20 cellular contexts compared by ENCODE assay signal in the genomic region with DNA sequence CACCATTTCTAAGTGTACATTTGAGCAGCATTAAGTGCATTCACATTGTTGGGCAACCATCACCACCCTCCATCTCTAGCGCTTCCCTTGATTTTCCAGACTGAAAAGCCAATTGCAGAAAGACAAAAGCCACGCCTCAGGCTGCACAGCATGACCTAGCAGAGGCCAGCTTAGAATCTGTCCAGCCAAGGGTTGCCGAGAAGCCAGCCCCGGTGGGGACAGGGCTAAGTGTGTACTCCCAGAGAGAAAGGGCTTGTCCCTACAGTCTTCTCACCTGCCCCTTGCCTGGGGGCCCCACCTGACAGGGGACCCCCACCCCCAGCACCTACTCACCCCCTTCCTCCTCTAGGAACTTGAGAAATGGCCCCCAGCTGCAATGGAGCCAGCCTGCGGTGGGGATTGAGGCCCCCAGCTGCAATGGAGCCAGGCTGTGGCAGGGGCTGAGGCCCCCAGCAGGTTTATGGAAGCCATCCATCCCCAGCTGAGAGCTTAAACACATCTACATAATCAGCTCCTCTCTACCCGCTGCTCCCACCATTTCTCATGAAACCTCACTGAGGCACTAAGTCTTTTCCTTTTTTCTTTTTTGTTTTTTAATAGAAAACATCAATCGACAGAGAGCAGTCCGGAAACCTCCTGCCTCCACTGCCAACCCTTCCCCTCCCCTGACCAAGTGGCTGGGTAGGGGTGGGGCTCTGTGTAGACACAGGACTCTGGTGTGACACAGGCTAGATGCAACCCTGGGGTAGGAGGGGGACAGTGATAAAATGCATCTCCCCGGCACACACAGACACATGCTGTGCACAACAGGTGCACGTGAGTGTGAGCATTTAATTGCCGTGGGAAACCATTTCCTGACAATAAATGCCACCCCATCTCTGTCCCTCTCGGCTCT.
DNase-seq lines count a peak whose midpoint lies in the region; ATAC-seq and TF ChIP-seq lines count a peak whose summit lies in the region.
"Had no signal": no experiment of that assay in that cellular context is flagged by ENCODE, and none has a peak within 500 bp of the region (broad histone marks: within the 10 kb centered on the region; RNA-seq: fewer than 3 reads in every experiment).

No MANE protein-coding gene starts in this region.

- DNase-seq in NT2/D1 (ENCODE audit: low read depth, low spot score) (peak; percentile 39), neuronal stem cell (ENCODE audit: low spot score) (peak; percentile 18)
- no peak for DNase-seq in stimulated activated CD4-positive, alpha-beta T cell treated with anti-CD3 and anti-CD28 coated beads, Interleukin-1b, Interleukin-23, amount 100 ng/mL, for 48 hours
- DNase-seq in activated effector memory CD4-positive, alpha-beta T cell treated with anti-CD3 and anti-CD28 coated beads, Interleukin-2, amount 50 U/mL, for 16 hours: no peak
- DNase-seq: ACHN, C1 segment of cervical spinal cord, DMS79 treated with DMSO at 0.1 percent for 48 hours, HCEC 1CT, KG1, MV-4-11, NCI-H187 treated with DMSO at 0.1 percent for 48 hours, NCI-H226, NCI-H524, OCI-M1, Right ventricle myocardium superior, SW 1271 had no signal

- no peak for TF ChIP-seq CTCF in HEK293 (tag by site-specific recombination; IDR thresholded peaks at IDR 0.05)

- no peak overlapping the region for H2BK12ac ChIP-seq in neuronal stem cell (ENCODE audit: low read length)

- H3K4ac ChIP-seq in neuronal stem cell (ENCODE audit: low read length): no peak overlapping the region

- H3K27me3 ChIP-seq in NT2/D1 (ENCODE audit: insufficient read depth, insufficient read length) (peaks cover 14% of the 10 kb centered on the region), iPS-18a (ENCODE audit: control insufficient read depth, insufficient read depth, low read length) (no peaks in the 10 kb centered on the region), neuronal stem cell (ENCODE audit: control insufficient read depth in 3 of 3, insufficient read depth in 3 of 3, low read depth in 1 of 3, low read length in 3 of 3) (peaks cover 0 to 20% (median 0%) of the 10 kb centered on the region in 3 experiments)

- no peak overlapping the region for H4K91ac ChIP-seq in neuronal stem cell (ENCODE audit: low read depth, low read length, poor library complexity)

- CTCF ChIA-PET in HEK293 (lab: Yijun Ruan, JAX): interaction anchor here (0.9 to 1.2 kb wide), 2 partner anchors 10 to 246 kb away, joined by 3 to 5 read pairs; no protein-coding TSS in a partner anchor

- H2AK5ac ChIP-seq in neuronal stem cell (ENCODE audit: low read depth, low read length): no peak overlapping the region

- no peak overlapping the region for H3K4me2 ChIP-seq in neuronal stem cell (ENCODE audit: insufficient read depth, low read length, poor library complexity, severe bottlenecking)

- H2BK5ac ChIP-seq in neuronal stem cell (ENCODE audit: low read length): no peak overlapping the region

- no peak overlapping the region for H3K27ac ChIP-seq in HEK293 (ENCODE audit: extremely low read depth, low read depth, low read length)
- no peak overlapping the region for H3K27ac ChIP-seq in iPS-18a (ENCODE audit: low read length)
- no peak overlapping the region for H3K27ac ChIP-seq in neuronal stem cell (replicated peaks; ENCODE audit: low read length)

- ATAC-seq in HG02571 (IDR thresholded peaks at IDR 0.05; ENCODE audit: unreplicated experiment): no peak
- ATAC-seq: HepG2 had no signal

- POLR2A ChIA-PET in HEK293 (lab: Yijun Ruan, JAX): no interaction called here

- H3K9me3 ChIP-seq in HEK293 (ENCODE audit: control insufficient read depth, insufficient read depth, low read depth, low read length): no peaks in the 10 kb centered on the region
- H3K9me3 ChIP-seq in NT2/D1 (ENCODE audit: insufficient read depth, low read length): no peaks in the 10 kb centered on the region
- H3K9me3 ChIP-seq in iPS-18a (ENCODE audit: control insufficient read depth, low read depth, low read length): no peaks in the 10 kb centered on the region
- H3K9me3 ChIP-seq in neuronal stem cell (replicated peaks in 1 of 2; ENCODE audit: control insufficient read depth in 2 of 2, insufficient read depth in 1 of 2, low read depth in 1 of 2, low read length in 2 of 2): no peaks in the 10 kb centered on the region

- H2BK120ac ChIP-seq in neuronal stem cell (ENCODE audit: low read depth, low read length): no peak overlapping the region

- no peak overlapping the region for H3K18ac ChIP-seq in neuronal stem cell (ENCODE audit: low read length)

- no peak overlapping the region for H4K8ac ChIP-seq in neuronal stem cell (ENCODE audit: low read depth, low read length)

- H3K36me3 ChIP-seq in HEK293 (ENCODE audit: control insufficient read depth in 2 of 2, insufficient read depth in 1 of 2, low read length in 2 of 2) (no peaks in the 10 kb centered on the region), NT2/D1 (ENCODE audit: insufficient read depth, insufficient read length, low read length) (no peaks in the 10 kb centered on the region), iPS-18a (ENCODE audit: control insufficient read depth, low read depth, low read length) (no peaks in the 10 kb centered on the region), neuronal stem cell (replicated peaks in 1 of 2; ENCODE audit: control insufficient read depth in 2 of 2, insufficient read depth in 2 of 2, low read length in 2 of 2) (no peaks in the 10 kb centered on the region)

- no CpG with 5 or more reads among the region's 12 CpGs for WGBS in neuronal stem cell (ENCODE audit: extremely low coverage in 2 of 2, insufficient read length in 2 of 2, insufficient replicate concordance in 1 of 2), 2 donors

- no peaks in the 10 kb centered on the region for H3K4me1 ChIP-seq in HEK293 (ENCODE audit: control insufficient read depth, insufficient read depth, low read length)
- H3K4me1 ChIP-seq in NT2/D1 (ENCODE audit: insufficient read depth, insufficient read length): peaks cover 5% of the 10 kb centered on the region
- H3K4me1 ChIP-seq in iPS-18a (ENCODE audit: control insufficient read depth, low read depth, low read length): peaks cover 17% of the 10 kb centered on the region
- peaks cover 0 to 14% of the 10 kb centered on the region in 2 donors for H3K4me1 ChIP-seq in neuronal stem cell (ENCODE audit: control insufficient read depth in 2 of 2, insufficient read depth in 1 of 2, low read depth in 1 of 2, low read length in 2 of 2)

- H3K23ac ChIP-seq in neuronal stem cell (ENCODE audit: low read depth, low read length, poor library complexity): no peak overlapping the region

- no peak overlapping the region for H2BK15ac ChIP-seq in neuronal stem cell (ENCODE audit: low read length)

- H3K4me3 ChIP-seq in HEK293 (ENCODE audit: low read depth, low read length) (no peak overlapping the region), NT2/D1 (ENCODE audit: insufficient read length, low read depth) (no peak overlapping the region), iPS-18a (ENCODE audit: low read length) (peak overlapping the region; percentile 5), neuronal stem cell (ENCODE audit: low read length in 2 of 2) (no peak overlapping the region)

- H3K9ac ChIP-seq in NT2/D1 (ENCODE audit: insufficient read length, low read depth) (no peak overlapping the region), iPS-18a (ENCODE audit: low read length) (no peak overlapping the region), neuronal stem cell (ENCODE audit: low read depth, low read length, poor library complexity) (no peak overlapping the region)

- H3K79me1 ChIP-seq in neuronal stem cell (ENCODE audit: low read depth, low read length): no peaks in the 10 kb centered on the region

- no peak overlapping the region for H3K14ac ChIP-seq in neuronal stem cell (ENCODE audit: low read length)

- H2AFZ ChIP-seq in neuronal stem cell (ENCODE audit: low read length): no peak overlapping the region

TF ChIP-seq in HEK293, 187 proteins besides CTCF, POLR2A, EP300 and RAD21:
- peak; percentile 87 for TF ChIP-seq ZIC2 (tag by site-specific recombination; IDR thresholded peaks at IDR 0.05)
- peak; percentile 95 for TF ChIP-seq GLIS1 (tag by site-specific recombination; IDR thresholded peaks at IDR 0.05)
- TF ChIP-seq ZNF416 (tag by site-specific recombination; IDR thresholded peaks at IDR 0.05): no peak
- no peak for TF ChIP-seq ZNF133 (tag by site-specific recombination; IDR thresholded peaks at IDR 0.05)
- no peak for TF ChIP-seq ZNF324 (tag by site-specific recombination; IDR thresholded peaks at IDR 0.05)
- TF ChIP-seq, protein P1, sequence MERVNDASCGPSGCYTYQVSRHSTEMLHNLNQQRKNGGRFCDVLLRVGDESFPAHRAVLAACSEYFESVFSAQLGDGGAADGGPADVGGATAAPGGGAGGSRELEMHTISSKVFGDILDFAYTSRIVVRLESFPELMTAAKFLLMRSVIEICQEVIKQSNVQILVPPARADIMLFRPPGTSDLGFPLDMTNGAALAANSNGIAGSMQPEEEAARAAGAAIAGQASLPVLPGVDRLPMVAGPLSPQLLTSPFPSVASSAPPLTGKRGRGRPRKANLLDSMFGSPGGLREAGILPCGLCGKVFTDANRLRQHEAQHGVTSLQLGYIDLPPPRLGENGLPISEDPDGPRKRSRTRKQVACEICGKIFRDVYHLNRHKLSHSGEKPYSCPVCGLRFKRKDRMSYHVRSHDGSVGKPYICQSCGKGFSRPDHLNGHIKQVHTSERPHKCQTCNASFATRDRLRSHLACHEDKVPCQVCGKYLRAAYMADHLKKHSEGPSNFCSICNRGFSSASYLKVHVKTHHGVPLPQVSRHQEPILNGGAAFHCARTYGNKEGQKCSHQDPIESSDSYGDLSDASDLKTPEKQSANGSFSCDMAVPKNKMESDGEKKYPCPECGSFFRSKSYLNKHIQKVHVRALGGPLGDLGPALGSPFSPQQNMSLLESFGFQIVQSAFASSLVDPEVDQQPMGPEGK (tag by site-specific recombination; IDR thresholded peaks at IDR 0.05): no peak
- no peak for TF ChIP-seq ZNF24 (tag by site-specific recombination; IDR thresholded peaks at IDR 0.05)

Comparison
In these comparisons a context has a peak if more than half of its experiments do, and no peak if none do; other contexts are left out.
1. DNase-seq: peak in NT2/D1 (single experiment) and neuronal stem cell (single experiment); none in stimulated activated CD4-positive, alpha-beta T cell treated with anti-CD3 and anti-CD28 coated beads, Interleukin-1b, Interleukin-23, amount 100 ng/mL, for 48 hours (single experiment) and activated effector memory CD4-positive, alpha-beta T cell treated with anti-CD3 and anti-CD28 coated beads, Interleukin-2, amount 50 U/mL, for 16 hours (single experiment).